26 cellular contexts compared by ENCODE assay signal in genomic region chr22:26554956-26555355, GRCh38. TPM values are rescaled to one million over a fixed set of nuclear protein-coding genes. Genes with fewer than 3 reads are reported as not detected.
DNase-seq lines count a peak whose midpoint lies in the region; ATAC-seq, FAIRE-seq and TF ChIP-seq lines count a peak whose summit lies in the region.
"Had no signal": no experiment of that assay in that cellular context is flagged by ENCODE, and none has a peak within 500 bp of the region (broad histone marks: within the 10 kb centered on the region; RNA-seq: fewer than 3 reads in every experiment).

No MANE protein-coding gene starts in this region.

- H3K9me3 Mint-ChIP-seq in GM23338: no peaks in the 10 kb centered on the region
- H3K9me3 Mint-ChIP-seq: activated naive CD8-positive, alpha-beta T cell treated with anti-CD3 and anti-CD28 coated beads, Interleukin-2, amount 50 U/mL, for 24 hours; stimulated activated naive CD8-positive, alpha-beta T cell treated with anti-CD3 and anti-CD28 coated beads, Interleukin-15, amount 100 ng/mL, for 72 hours; T-cell had no signal

- H3K9ac ChIP-seq in KMS-11 (peak overlapping the region; percentile 45; the same call in 1 of the 2 replicates), K562 (ENCODE audit: insufficient read depth in 1 of 2, low read depth in 2 of 2, low read length in 2 of 2) (no peak overlapping the region; a peak in 1 of 4 replicates)

- peak; percentile 71 for ATAC-seq in GM23338
- ATAC-seq in K562: no peak
- no peak for ATAC-seq in right lobe of liver
- ATAC-seq in GM18502 (IDR thresholded peaks at IDR 0.05; ENCODE audit: poor library complexity, unreplicated experiment): no peak
- ATAC-seq in HG03439 (IDR thresholded peaks at IDR 0.05; ENCODE audit: unreplicated experiment): no peak
- ATAC-seq: activated naive CD8-positive, alpha-beta T cell treated with anti-CD3 and anti-CD28 coated beads, Interleukin-2, amount 50 U/mL, for 24 hours; stimulated activated naive CD8-positive, alpha-beta T cell treated with anti-CD3 and anti-CD28 coated beads, Interleukin-15, amount 100 ng/mL, for 72 hours; T-cell had no signal

- POLR2A ChIA-PET in K562 (lab: Yijun Ruan, JAX): interaction anchor here (0.8 to 1.0 kb wide), 2 partner anchors 13 to 14 kb away, joined by 3 to 5 read pairs; no protein-coding TSS in a partner anchor

- no peak for TF ChIP-seq RAD21 in K562 (CRISPR knock-in tag; conservative IDR thresholded peaks at IDR 0.05 in 1 of 2, IDR thresholded peaks at IDR 0.05 in 1 of 2)

- H2AFZ ChIP-seq in GM23338 (no peak overlapping the region), KMS-11 (ENCODE audit: low read depth) (no peak overlapping the region), K562 (ENCODE audit: low read depth, low read length) (no peak overlapping the region)

- TF ChIP-seq CTCF in GM23338 (conservative IDR thresholded peaks at IDR 0.05; ENCODE audit: low read depth in 2 of 2): no peak
- TF ChIP-seq CTCF in KMS-11 (conservative IDR thresholded peaks at IDR 0.05; ENCODE audit: low read depth, low read length): no peak
- TF ChIP-seq CTCF in K562 (IDR thresholded peaks at IDR 0.05 in 2 of 3, conservative IDR thresholded peaks at IDR 0.05 in 1 of 3; ENCODE audit: insufficient read depth in 2 of 3, low read depth in 1 of 3, low read length in 3 of 3): no peak
- no peak for TF ChIP-seq CTCF in right lobe of liver (IDR thresholded peaks at IDR 0.05)

- H3K27me3 Mint-ChIP-seq in GM23338 (ENCODE audit: insufficient read depth, low read depth, poor library complexity): peaks cover 12% of the 10 kb centered on the region
- H3K27me3 Mint-ChIP-seq: activated naive CD8-positive, alpha-beta T cell treated with anti-CD3 and anti-CD28 coated beads, Interleukin-2, amount 50 U/mL, for 24 hours; CD4-positive, alpha-beta memory T cell; progenitor cell of endocrine pancreas; stimulated activated naive CD8-positive, alpha-beta T cell treated with anti-CD3 and anti-CD28 coated beads, Interleukin-15, amount 100 ng/mL, for 72 hours; T-cell had no signal

- no peak for FAIRE-seq in K562 (lab: Jason Lieb, UNC)
- FAIRE-seq: endometrium, HTR-8/SVneo, keratinocyte had no signal

- peaks cover 9% of the 10 kb centered on the region; the same call in 2 of the 3 replicates for H3K36me3 Mint-ChIP-seq in GM23338 (ENCODE audit: low read depth)

- H3K9me3 ChIP-seq in K562 (replicated peaks; ENCODE audit: control insufficient read depth, insufficient read depth, low read depth, low read length) (no peaks in the 10 kb centered on the region), right lobe of liver (no peaks in the 10 kb centered on the region)
- H3K9me3 ChIP-seq: breast epithelium, transverse colon had no signal

- in situ Hi-C loops in K562 (cut with MboI): no loop called here

- intact Hi-C loops in K562 (cut with micrococcal nuclease): no loop called here
- intact Hi-C loops in right lobe of liver (cut with DNase I): no loop called here

- no peak for TF ChIP-seq EP300 in K562 (IDR thresholded peaks at IDR 0.05; ENCODE audit: low read length)

- DNase-seq in GM23338 (ENCODE audit: low spot score): peak; percentile 87
- DNase-seq in K562 (ENCODE audit: extremely low read depth in 1 of 4, low spot score in 3 of 4): no peak
- DNase-seq in right lobe of liver: no peak
- no peak for DNase-seq in NCI-H226
- no peak for DNase-seq in erythroblast (lab: John Stamatoyannopoulos, UW)
- DNase-seq: activated CD4-positive, alpha-beta T cell treated with anti-CD3 and anti-CD28 coated beads for 4 hours; activated effector memory CD4-positive, alpha-beta T cell treated with Interleukin-2 at 50 U/mL for 16 hours; activated naive CD8-positive, alpha-beta T cell treated with anti-CD3 and anti-CD28 coated beads, Interleukin-2, amount 50 U/mL, for 24 hours; CD4-positive, alpha-beta memory T cell; NCI-H1436; NCI-H2171; NCI-H774; SHP77 treated with DMSO at 0.1 percent for 48 hours; stimulated activated CD4-positive, alpha-beta T cell treated with anti-CD3 and anti-CD28 coated beads, Interleukin-4, amount 100 ng/mL, for 1 hour; stimulated activated naive CD8-positive, alpha-beta T cell treated with anti-CD3 and anti-CD28 coated beads, Interleukin-15, amount 100 ng/mL, for 72 hours; T-cell; transverse colon had no signal

- H3F3A ChIP-seq in GM23338 (replicated peaks; ENCODE audit: low read depth): peaks cover 46% of the 10 kb centered on the region

- WGBS in K562 (ENCODE audit: insufficient coverage, low coverage, missing lambda C conversion rate): 84% methylated on average over 6 of the region's 6 CpGs
- WGBS in right lobe of liver (ENCODE audit: insufficient coverage, low coverage, low lambda C conversion rate, missing lambda C conversion rate): 43% methylated on average over 5 of the region's 6 CpGs

- H3K9me2 ChIP-seq in GM23338 (ENCODE audit: insufficient read depth): no peaks in the 10 kb centered on the region

- H3K4me1 ChIP-seq in GM23338 (ENCODE audit: insufficient read depth): peaks cover 71% of the 10 kb centered on the region
- peaks cover 84% of the 10 kb centered on the region for H3K4me1 ChIP-seq in KMS-11 (ENCODE audit: low read depth, poor library complexity, severe bottlenecking)
- H3K4me1 ChIP-seq in K562 (replicated peaks in 1 of 2; ENCODE audit: control insufficient read depth in 2 of 2, insufficient read depth in 2 of 2, low read length in 2 of 2): peaks cover 0 to 8% of the 10 kb centered on the region in 2 experiments; a peak in 3 of 5 replicates
- H3K4me1 ChIP-seq in right lobe of liver: peaks cover 0 to 92% (median 38%) of the 10 kb centered on the region in 4 donors
- H3K4me1 ChIP-seq: breast epithelium, transverse colon had no signal

- peak overlapping the region; percentile 96 for H3K27ac Mint-ChIP-seq in GM23338
- H3K27ac Mint-ChIP-seq: activated naive CD8-positive, alpha-beta T cell treated with anti-CD3 and anti-CD28 coated beads, Interleukin-2, amount 50 U/mL, for 24 hours; progenitor cell of endocrine pancreas; stimulated activated naive CD8-positive, alpha-beta T cell treated with anti-CD3 and anti-CD28 coated beads, Interleukin-15, amount 100 ng/mL, for 72 hours; T-cell had no signal

- H3K9me1 ChIP-seq in K562 (ENCODE audit: control insufficient read depth, insufficient read depth, low read length): peaks cover 9% of the 10 kb centered on the region

- no peak for TF ChIP-seq POLR2A in K562 (conservative IDR thresholded peaks at IDR 0.05)
- no peak for TF ChIP-seq POLR2A in right lobe of liver (IDR thresholded peaks at IDR 0.05)
- no peak for TF ChIP-seq POLR2A in erythroblast (IDR thresholded peaks at IDR 0.05; ENCODE audit: low read length)

- H3K4me3 ChIP-seq in GM23338 (peak overlapping the region; percentile 4; the same call in 1 of the 2 replicates), KMS-11 (IDR thresholded peaks at IDR 0.05; ENCODE audit: insufficient read depth, low read depth, low read length) (no peak overlapping the region), K562 (no peak overlapping the region), right lobe of liver (no peak overlapping the region)
- H3K4me3 ChIP-seq: breast epithelium, coronary artery, transverse colon had no signal

- H3K79me2 ChIP-seq in GM23338 (replicated peaks; ENCODE audit: insufficient read depth) (peaks cover 91% of the 10 kb centered on the region), KMS-11 (ENCODE audit: insufficient read depth, low read depth) (peaks cover 69% of the 10 kb centered on the region), K562 (ENCODE audit: control insufficient read depth, insufficient read depth, low read length) (peaks cover 95% of the 10 kb centered on the region)

- no peak overlapping the region; the same call in 2 of the 3 replicates for H3K4me3 Mint-ChIP-seq in GM23338
- H3K4me3 Mint-ChIP-seq: activated naive CD8-positive, alpha-beta T cell treated with anti-CD3 and anti-CD28 coated beads, Interleukin-2, amount 50 U/mL, for 24 hours; CD4-positive, alpha-beta memory T cell; stimulated activated naive CD8-positive, alpha-beta T cell treated with anti-CD3 and anti-CD28 coated beads, Interleukin-15, amount 100 ng/mL, for 72 hours; T-cell had no signal

- peaks cover 80% of the 10 kb centered on the region for H3K4me1 Mint-ChIP-seq in GM23338

- no TSS peak for BruUV-seq in K562 (replicated peaks; lab: Mats Ljungman, UMichigan)

- H3K27me3 ChIP-seq in GM23338 (ENCODE audit: insufficient read depth) (no peaks in the 10 kb centered on the region), KMS-11 (ENCODE audit: insufficient read depth, low read depth) (no peaks in the 10 kb centered on the region), K562 (ENCODE audit: control insufficient read depth in 2 of 2, insufficient read depth in 2 of 2, low read length in 2 of 2) (no peaks in the 10 kb centered on the region), right lobe of liver (no peaks in the 10 kb centered on the region)
- H3K27me3 ChIP-seq: breast epithelium, transverse colon had no signal

- CTCF ChIA-PET in K562 (lab: Yijun Ruan, JAX; ENCODE audit: low intra/inter-chr PET ratio): no interaction called here

- H3K27ac ChIP-seq in GM23338 (ENCODE audit: low read depth) (peak overlapping the region; percentile 56), KMS-11 (peak overlapping the region; percentile 91), K562 (ENCODE audit: extremely low read depth, low read depth, low read length) (peak overlapping the region; percentile 49; the same call in 1 of the 3 replicates), right lobe of liver (peak overlapping the region in 2 of 3 donors; percentile 39 to 95)
- H3K27ac ChIP-seq: coronary artery, transverse colon had no signal

- H3K36me3 ChIP-seq in GM23338 (ENCODE audit: insufficient read depth) (no peaks in the 10 kb centered on the region), KMS-11 (ENCODE audit: insufficient read depth) (no peaks in the 10 kb centered on the region), K562 (ENCODE audit: control insufficient read depth, insufficient read depth, low read length) (peaks cover 58% of the 10 kb centered on the region), right lobe of liver (no peaks in the 10 kb centered on the region)
- H3K36me3 ChIP-seq: breast epithelium, transverse colon had no signal

- H4K20me1 ChIP-seq in GM23338 (replicated peaks; ENCODE audit: insufficient read depth) (peaks cover 33% of the 10 kb centered on the region), KMS-11 (ENCODE audit: insufficient read depth) (no peaks in the 10 kb centered on the region), K562 (replicated peaks; ENCODE audit: control insufficient read depth, insufficient read depth, low read length) (peaks cover 30% of the 10 kb centered on the region)

- H3K4me2 ChIP-seq in GM23338 (peak overlapping the region; percentile 13; the same call in 1 of the 2 replicates), KMS-11 (peak overlapping the region; percentile 43), K562 (ENCODE audit: insufficient read depth, low read length) (no peak overlapping the region)

RNA-seq across cellular contexts. Expression of gene TPST2, which starts 35.0 kb away (rescaled TPM):
- total RNA-seq in GM23338 (2014; rRNA removed; shearing (Covaris generic)): 106 and 127 TPM in 2 replicates
- polyA plus RNA-seq in GM23338 (2016; fragmentation: Nextera tagmentation; extraction: Ambion mirVana) (37.9 and 43.1 TPM in 2 replicates), K562 (2011; rRNA removed) (123 and 126 TPM in 2 replicates), K562 (2014; fragmentation: Illumina TruSeq; extraction: Trizol) (60.1 and 64.7 TPM in 2 replicates), K562 (2014; fragmentation: Nextera tagmentation; extraction: Ambion mirVana) (10 to 100 TPM; 14.2 to 18.2 TPM), K562 (2014; rRNA removed) (85.0 and 92.3 TPM in 2 replicates)
- total RNA-seq in K562 (2011; cell fraction: chromatin; rRNA removed; ENCODE audit: low replicate concordance): 183 and 357 TPM in 2 replicates
- total RNA-seq in K562 (2011; cell fraction: nucleolus; rRNA removed): 260 and 261 TPM in 2 replicates
- 278 and 313 TPM in 2 replicates for total RNA-seq in K562 (2011; cell fraction: nucleoplasm; rRNA removed)
- total RNA-seq in K562 (2014; rRNA removed) (73.7 and 94.7 TPM in 2 replicates), K562 (2014; rRNA removed; fragmentation: Illumina TruSeq; extraction: Trizol) (26.3 and 26.6 TPM in 2 replicates), K562 (2015; rRNA removed; fragmentation: Illumina TruSeq; extraction: Trizol) (34.7 and 38.8 TPM in 2 replicates), K562 (2021) (88.7 and 92.1 TPM in 2 replicates), right lobe of liver (100 to 1,000 TPM in 2 of 6 experiments, 10 to 100 TPM in 4; 53.2 to 117 (median 66.9) TPM)
- polyA plus RNA-seq in K562 (2011; cell fraction: cytosol; rRNA removed): 164 and 307 TPM in 2 replicates
- 121 and 197 TPM in 2 replicates for polyA plus RNA-seq in K562 (2011; cell fraction: nucleus; rRNA removed)
- polyA plus RNA-seq in K562 (2012): 61.7 and 68.9 TPM in 2 replicates
- 55.9 and 90.2 TPM in 2 replicates for polyA minus RNA-seq in K562 (2011; rRNA and poly(A)+ RNA removed)
- polyA minus RNA-seq in K562 (2011; cell fraction: cytosol; rRNA and poly(A)+ RNA removed): 71.9 and 98.8 TPM in 2 replicates
- polyA minus RNA-seq in K562 (2011; cell fraction: nucleus; rRNA and poly(A)+ RNA removed): 53.2 and 63.2 TPM in 2 replicates

RNA-seq across cellular contexts. Expression of gene TFIP11, which starts 42.7 kb away (rescaled TPM):
- total RNA-seq in GM23338 (2014; rRNA removed; shearing (Covaris generic)): 25.6 and 26.2 TPM in 2 replicates
- polyA plus RNA-seq in GM23338 (2016; fragmentation: Nextera tagmentation; extraction: Ambion mirVana) (17.1 and 20.4 TPM in 2 replicates), K562 (2011; rRNA removed) (29.7 and 30.8 TPM in 2 replicates), K562 (2014; fragmentation: Illumina TruSeq; extraction: Trizol) (22.6 and 26.6 TPM in 2 replicates), K562 (2014; fragmentation: Nextera tagmentation; extraction: Ambion mirVana) (10 to 100 TPM; 11.5 to 20.8 TPM), K562 (2014; rRNA removed) (19.3 and 21.5 TPM in 2 replicates)
- 76.4 and 89.2 TPM in 2 replicates for total RNA-seq in K562 (2011; cell fraction: chromatin; rRNA removed; ENCODE audit: low replicate concordance)
- total RNA-seq in K562 (2011; cell fraction: nucleolus; rRNA removed): 51.2 and 58.4 TPM in 2 replicates
- total RNA-seq in K562 (2011; cell fraction: nucleoplasm; rRNA removed): 52.2 and 57.7 TPM in 2 replicates
- total RNA-seq in K562 (2014; rRNA removed) (23.8 and 26.5 TPM in 2 replicates), K562 (2014; rRNA removed; fragmentation: Illumina TruSeq; extraction: Trizol) (25.2 and 26.1 TPM in 2 replicates), K562 (2015; rRNA removed; fragmentation: Illumina TruSeq; extraction: Trizol) (28.5 and 29.0 TPM in 2 replicates), K562 (2021) (31.7 and 38.1 TPM in 2 replicates), right lobe of liver (10 to 100 TPM; 17.0 to 24.1 (median 21.6) TPM)
- polyA plus RNA-seq in K562 (2011; cell fraction: cytosol; rRNA removed): 26.8 and 27.0 TPM in 2 replicates
- 44.9 and 57.2 TPM in 2 replicates for polyA plus RNA-seq in K562 (2011; cell fraction: nucleus; rRNA removed)
- 21.5 and 23.8 TPM in 2 replicates for polyA plus RNA-seq in K562 (2012)
- 44.3 and 59.6 TPM in 2 replicates for polyA minus RNA-seq in K562 (2011; rRNA and poly(A)+ RNA removed)
- 18.2 and 23.7 TPM in 2 replicates for polyA minus RNA-seq in K562 (2011; cell fraction: cytosol; rRNA and poly(A)+ RNA removed)
- 21.0 and 46.0 TPM in 2 replicates for polyA minus RNA-seq in K562 (2011; cell fraction: nucleus; rRNA and poly(A)+ RNA removed)
